Comparison of ENCODE assay signal across 20 cellular contexts in the genomic region with DNA sequence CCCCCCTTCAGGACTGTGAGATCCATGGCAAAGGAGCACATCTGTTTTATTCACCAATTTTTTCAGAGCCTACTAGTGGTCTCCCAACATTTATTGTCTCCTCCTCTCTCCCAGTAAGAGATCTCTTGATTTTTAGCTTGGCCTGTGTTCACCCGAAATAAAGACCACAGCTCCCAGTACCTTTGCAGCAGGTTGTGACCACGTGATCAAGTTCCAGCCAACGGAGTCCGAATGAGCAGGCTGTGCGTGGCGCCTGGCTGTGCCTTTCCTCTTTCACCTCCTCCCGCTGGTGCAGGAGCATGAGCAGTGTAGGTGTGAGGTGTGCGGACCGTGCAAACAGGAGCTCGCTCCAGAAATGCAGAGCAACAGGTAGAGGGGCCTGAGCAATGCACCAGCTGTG.
DNase-seq lines count a peak whose midpoint lies in the region; ATAC-seq, FAIRE-seq and TF ChIP-seq lines count a peak whose summit lies in the region.
"Had no signal": no experiment of that assay in that cellular context is flagged by ENCODE, and none has a peak within 500 bp of the region (broad histone marks: within the 10 kb centered on the region; RNA-seq: fewer than 3 reads in every experiment).

No MANE protein-coding gene starts in this region.

- CTCF ChIA-PET in MCF 10A (lab: Yijun Ruan, JAX) (interaction anchor here (0.5 to 0.6 kb wide), 2 partner anchors 38 to 279 kb away, joined by 3 to 4 read pairs; no protein-coding TSS in a partner anchor), mammary epithelial cell (lab: Charles Lee; ENCODE audit: low non-redundant PET) (no interaction called here), HepG2 (lab: Yijun Ruan, JAX; ENCODE audit: low intra/inter-chr PET ratio, low total read pairs) (no interaction called here), H1 (lab: Charles Lee; ENCODE audit: partially characterized antibody) (interaction anchor here (0.7 to 4.5 kb wide), 8 partner anchors 15 to 764 kb away, joined by 3 to 23 read pairs (median 3); no protein-coding TSS in a partner anchor)

- H3K9ac ChIP-seq in mammary epithelial cell (ENCODE audit: insufficient read depth, low read length), result no peak overlapping the region
- H3K9ac ChIP-seq in HepG2 (ENCODE audit: insufficient read depth, low read depth, low read length), result no peak overlapping the region
- H3K9ac ChIP-seq in H1 (replicated peaks in 1 of 4; ENCODE audit: extremely low read depth in 1 of 4, low read depth in 3 of 4, low read length in 3 of 4), result no peak overlapping the region

- H3K9me3 Mint-ChIP-seq in MCF 10A (ENCODE audit: unreplicated experiment), result no peaks in the 10 kb centered on the region
- H3K9me3 Mint-ChIP-seq: CD4-positive, alpha-beta T cell; H9 had no signal

- H2BK20ac ChIP-seq in H1 (ENCODE audit: low read length), result 0 out of 2 replicates have a peak overlapping the region, but pooled peaks have one; percentile 29

- no peak overlapping the region for H2BK5ac ChIP-seq in H1 (ENCODE audit: low read depth, low read length)

- no peak overlapping the region for H3K23ac ChIP-seq in H1 (ENCODE audit: insufficient read length)

- no peak overlapping the region for H2AK5ac ChIP-seq in H1 (ENCODE audit: low read depth, low read length)

- H3K23me2 ChIP-seq in H1 (ENCODE audit: low read depth, low read length), result peaks cover 8% of the 10 kb centered on the region; the same call in 1 of the 2 replicates

- no peaks in the 10 kb centered on the region for H3K36me3 Mint-ChIP-seq in MCF 10A (ENCODE audit: insufficient read depth, unreplicated experiment)

- no peak for ATAC-seq in HepG2
- no peak for ATAC-seq in right lobe of liver
- ATAC-seq: A549 had no signal

- H3K4me1 Mint-ChIP-seq in MCF 10A (ENCODE audit: insufficient read depth, unreplicated experiment), result peaks cover 27% of the 10 kb centered on the region

- 79% methylated on average over 9 of the region's 10 CpGs for WGBS in mammary epithelial cell (ENCODE audit: low coverage, missing lambda C conversion rate)
- WGBS in HepG2 (ENCODE audit: low lambda C conversion rate), result 55% methylated on average over 9 of the region's 10 CpGs
- WGBS in right lobe of liver (ENCODE audit: insufficient coverage, low coverage, low lambda C conversion rate, missing lambda C conversion rate), result 86% methylated on average over 10 of the region's 10 CpGs
- WGBS in H1 (ENCODE audit: extremely low coverage in 1 of 2, insufficient coverage in 1 of 2, insufficient read length in 1 of 2, insufficient replicate concordance in 2 of 2, low coverage in 1 of 2, low lambda C conversion rate in 2 of 2, missing lambda C conversion rate in 1 of 2), 2 experiments, result 70% methylated on average over 10 of the region's 10 CpGs; no CpG with 5 or more reads in 1 of the 2 experiments
- 76 to 80% methylated on average over 3 to 10 of the region's 10 CpGs for WGBS in transverse colon (ENCODE audit: low coverage in 1 of 2), 2 donors

- H4K5ac ChIP-seq in H1 (ENCODE audit: insufficient read length, low read depth, low read length), result no peak overlapping the region

- no peaks in the 10 kb centered on the region for H3K27me3 Mint-ChIP-seq in MCF 10A (ENCODE audit: insufficient read depth, unreplicated experiment)

- DNase-seq in MCF 10A (ENCODE audit: unreplicated experiment) (no peak), mammary epithelial cell (no peak), HepG2 (ENCODE audit: low spot score) (no peak), right lobe of liver (no peak), H1 (ENCODE audit: low read depth in 1 of 2, low spot score in 2 of 2) (no peak), GDM1 (lab: John Stamatoyannopoulos, UW) (no peak), transverse colon (no peak)
- no peak for DNase-seq in stimulated activated CD4-positive, alpha-beta T cell treated with anti-CD3 and anti-CD28 coated beads, Interleukin-15, amount 100 ng/mL, for 24 hours
- DNase-seq: AML-193; Caco-2; CD4-positive, alpha-beta T cell; GOT3; H9 had no signal

- H3K4me3 Mint-ChIP-seq in MCF 10A (ENCODE audit: unreplicated experiment), result no peak overlapping the region
- H3K4me3 Mint-ChIP-seq: CD4-positive, alpha-beta T cell; H9 had no signal

- BruUV-seq in MCF 10A (replicated peaks; lab: Mats Ljungman, UMichigan) (no TSS peak), mammary epithelial cell (replicated peaks; lab: Mats Ljungman, UMichigan) (no TSS peak), HepG2 (replicated peaks; lab: Mats Ljungman, UMichigan) (no TSS peak)

- H4K8ac ChIP-seq in H1 (ENCODE audit: extremely low read depth, insufficient read depth, low read length), result no peak overlapping the region

- TF ChIP-seq CTCF in MCF 10A (IDR thresholded peaks at IDR 0.05; ENCODE audit: unreplicated experiment) (no peak), mammary epithelial cell (conservative IDR thresholded peaks at IDR 0.05 in 1 of 2, IDR thresholded peaks at IDR 0.05 in 1 of 2; ENCODE audit: extremely low read depth in 1 of 2, insufficient read depth in 1 of 2, low read depth in 1 of 2, low read length in 2 of 2) (no peak), HepG2 (CRISPR knock-in tag; IDR thresholded peaks at IDR 0.05) (no peak), right lobe of liver (IDR thresholded peaks at IDR 0.05) (no peak), H1 (IDR thresholded peaks at IDR 0.05; ENCODE audit: control extremely low read depth in 1 of 3, insufficient read depth in 1 of 3, low read depth in 1 of 3, low read length in 3 of 3) (no peak), transverse colon (IDR thresholded peaks at IDR 0.05) (no peak)

- peak overlapping the region; percentile 87; the same call in 1 of the 2 replicates for H2BK12ac ChIP-seq in H1 (ENCODE audit: low read depth, low read length)

- POLR2A ChIA-PET in MCF 10A (lab: Yijun Ruan, JAX) (no interaction called here), HepG2 (lab: Yijun Ruan, JAX) (no interaction called here), H1 (lab: Charles Lee; ENCODE audit: partially characterized antibody) (interaction anchor here (1.6 kb wide), 1 partner anchor 9 kb away, joined by 3 read pairs; no protein-coding TSS in a partner anchor)

- H3K79me2 ChIP-seq in mammary epithelial cell (ENCODE audit: insufficient read depth, low read length) (no peaks in the 10 kb centered on the region), HepG2 (ENCODE audit: insufficient read depth, low read length) (no peaks in the 10 kb centered on the region), H1 (ENCODE audit: control insufficient read depth in 1 of 2, insufficient read depth in 2 of 2, low read length in 2 of 2) (no peaks in the 10 kb centered on the region)

- H3K27ac Mint-ChIP-seq in MCF 10A (ENCODE audit: low read depth, unreplicated experiment), result peak overlapping the region; percentile 58
- H3K27ac Mint-ChIP-seq: CD4-positive, alpha-beta T cell had no signal

- no peak overlapping the region for H3K14ac ChIP-seq in H1 (ENCODE audit: insufficient read length)

- intact Hi-C loops in MCF 10A (cut with micrococcal nuclease), result no loop called here
- intact Hi-C loops in mammary epithelial cell (cut with micrococcal nuclease), result no loop called here
- intact Hi-C loops in HepG2 (cut with micrococcal nuclease; ENCODE audit: unreplicated experiment), result no loop called here
- intact Hi-C loops in right lobe of liver (cut with DNase I), result no loop called here
- intact Hi-C loops in transverse colon (cut with DNase I; ENCODE audit: low total_unique reads), result no loop called here

- H3K18ac ChIP-seq in H1 (ENCODE audit: extremely low read depth, low read length), result peak overlapping the region; percentile 38; the same call in 1 of the 2 replicates

- no peaks in the 10 kb centered on the region for H3K79me1 ChIP-seq in H1 (ENCODE audit: low read depth, low read length)

- H3K27ac ChIP-seq in mammary epithelial cell (ENCODE audit: insufficient read depth, low read depth, low read length) (no peak overlapping the region), HepG2 (ENCODE audit: extremely low read length, insufficient read depth, low read length) (no peak overlapping the region), right lobe of liver (no peak overlapping the region), H1 (ENCODE audit: low read depth, low read length) (no peak overlapping the region), transverse colon (no peak overlapping the region)
- H3K27ac ChIP-seq: 22Rv1, A549, C4-2B had no signal

- H2BK120ac ChIP-seq in H1 (replicated peaks; ENCODE audit: low read depth, low read length), result no peak overlapping the region

- no peak for TF ChIP-seq EP300 in HepG2 (IDR thresholded peaks at IDR 0.05; ENCODE audit: low read depth in 2 of 2, low read length in 2 of 2)
- no peak for TF ChIP-seq EP300 in HepG2 (CRISPR knock-in tag; IDR thresholded peaks at IDR 0.05; ENCODE audit: borderline replicate concordance)
- no peak for TF ChIP-seq EP300 in H1 (IDR thresholded peaks at IDR 0.05; ENCODE audit: borderline replicate concordance in 1 of 2, low read depth in 2 of 2, low read length in 2 of 2)
- TF ChIP-seq EP300 in transverse colon (IDR thresholded peaks at IDR 0.05; ENCODE audit: low read depth), result no peak

- H3K4me2 ChIP-seq in mammary epithelial cell (ENCODE audit: insufficient read depth, low read depth, low read length) (no peak overlapping the region), HepG2 (ENCODE audit: low read depth, low read length) (no peak overlapping the region), H1 (ENCODE audit: insufficient read depth in 1 of 2, low read depth in 2 of 2, low read length in 2 of 2) (no peak overlapping the region)
- H3K4me2 ChIP-seq: A549 had no signal

- TF ChIP-seq RAD21 in HepG2 (CRISPR knock-in tag; IDR thresholded peaks at IDR 0.05), result no peak
- no peak for TF ChIP-seq RAD21 in H1 (IDR thresholded peaks at IDR 0.05 in 1 of 2, conservative IDR thresholded peaks at IDR 0.05 in 1 of 2; ENCODE audit: low read depth in 2 of 2, low read length in 2 of 2)

- no peak overlapping the region for H3K4ac ChIP-seq in H1 (replicated peaks; ENCODE audit: insufficient read length, low read depth, low read length)

- no peak for FAIRE-seq in HepG2 (lab: Jason Lieb, UNC)
- no peak for FAIRE-seq in H1 (lab: Jason Lieb, UNC)
- FAIRE-seq: A549, D721Med, G401.6, GM12892, GM18507 had no signal

- H2AFZ ChIP-seq in mammary epithelial cell (ENCODE audit: low read depth, low read length) (no peak overlapping the region), HepG2 (ENCODE audit: low read length) (no peak overlapping the region), H1 (ENCODE audit: low read length) (no peak overlapping the region)

- H3K4me3 ChIP-seq in mammary epithelial cell (replicated peaks in 1 of 3; ENCODE audit: insufficient read depth in 1 of 3, low read depth in 2 of 3, low read length in 3 of 3) (no peak overlapping the region), HepG2 (replicated peaks in 1 of 3; ENCODE audit: insufficient read depth in 1 of 3, low read depth in 2 of 3, low read length in 3 of 3) (no peak overlapping the region), right lobe of liver (no peak overlapping the region), H1 (ENCODE audit: extremely low read depth in 1 of 4, insufficient read depth in 2 of 4, low read depth in 3 of 4, low read length in 4 of 4) (no peak overlapping the region), transverse colon (no peak overlapping the region)
- H3K4me3 ChIP-seq: A549 had no signal

- no peaks in the 10 kb centered on the region for H4K20me1 ChIP-seq in mammary epithelial cell (ENCODE audit: insufficient read depth, low read length)
- H4K20me1 ChIP-seq in HepG2 (ENCODE audit: insufficient read depth, low read length), result no peaks in the 10 kb centered on the region
- no peaks in the 10 kb centered on the region for H4K20me1 ChIP-seq in H1 (replicated peaks in 1 of 2; ENCODE audit: control insufficient read depth in 1 of 2, insufficient read depth in 2 of 2, low read length in 2 of 2)

- H2BK15ac ChIP-seq in H1 (ENCODE audit: low read length), result peak overlapping the region; percentile 6; the same call in 1 of the 2 replicates

- in situ Hi-C loops in mammary epithelial cell (cut with MboI; ENCODE audit: low sequenced_read_pairs in 2 of 2) (no loop called here), HepG2 (cut with HindIII; ENCODE audit: extremely low pct_ligation_motif_present, low pct_unique_long_range_greater_than_20kb) (no loop called here), transverse colon (cut with MboI; ENCODE audit: low pct_ligation_motif_present in 1 of 4, low pct_unique_long_range_greater_than_20kb in 1 of 4, low sequenced_read_pairs in 3 of 4) (no loop called here)

- TF ChIP-seq POLR2A in HepG2 (IDR thresholded peaks at IDR 0.05; ENCODE audit: insufficient read depth in 1 of 2, low read depth in 2 of 2, low read length in 2 of 2), result no peak
- no peak for TF ChIP-seq POLR2A in right lobe of liver (IDR thresholded peaks at IDR 0.05)
- no peak for TF ChIP-seq POLR2A in H1 (IDR thresholded peaks at IDR 0.05; ENCODE audit: control extremely low read depth in 1 of 2, low read depth in 2 of 2, low read length in 2 of 2)
- TF ChIP-seq POLR2A in transverse colon (IDR thresholded peaks at IDR 0.05), result no peak

- dilution Hi-C loops in mammary epithelial cell (cut with HindIII; ENCODE audit: low sequenced_read_pairs), result loop anchor here (5.0 kb wide), 2 partner anchors 50 to 65 kb away; no protein-coding TSS in a partner anchor

- no peaks in the 10 kb centered on the region for H3K36me3 ChIP-seq in mammary epithelial cell (ENCODE audit: insufficient read depth, low read length)
- H3K36me3 ChIP-seq in HepG2 (replicated peaks in 1 of 2; ENCODE audit: control insufficient read depth in 1 of 2, insufficient read depth in 2 of 2, low read length in 2 of 2), result no peaks in the 10 kb centered on the region
- H3K36me3 ChIP-seq in right lobe of liver, result no peaks in the 10 kb centered on the region
- no peaks in the 10 kb centered on the region for H3K36me3 ChIP-seq in H1 (ENCODE audit: control insufficient read depth in 2 of 4, insufficient read depth in 4 of 4, low read length in 3 of 4)
- no peaks in the 10 kb centered on the region for H3K36me3 ChIP-seq in transverse colon

- no peaks in the 10 kb centered on the region for H3K27me3 ChIP-seq in mammary epithelial cell (ENCODE audit: insufficient read depth, low read length)
- H3K27me3 ChIP-seq in HepG2 (ENCODE audit: control insufficient read depth in 1 of 2, insufficient read depth in 2 of 2, low read length in 2 of 2), result peaks cover 6 to 83% of the 10 kb centered on the region in 2 experiments
- H3K27me3 ChIP-seq in right lobe of liver, result no peaks in the 10 kb centered on the region
- peaks cover 6 to 41% (median 33%) of the 10 kb centered on the region in 4 experiments for H3K27me3 ChIP-seq in H1 (replicated peaks in 1 of 4; ENCODE audit: control insufficient read depth in 3 of 4, extremely low read depth in 1 of 4, insufficient read depth in 3 of 4, low read length in 3 of 4)
- H3K27me3 ChIP-seq in transverse colon, result peaks cover 22% of the 10 kb centered on the region

- H4K91ac ChIP-seq in H1 (replicated peaks; ENCODE audit: insufficient read length, low read length), result no peak overlapping the region

- H3K9me3 ChIP-seq in mammary epithelial cell (replicated peaks; ENCODE audit: insufficient read depth, low read length) (no peaks in the 10 kb centered on the region), HepG2 (ENCODE audit: low read length) (no peaks in the 10 kb centered on the region), right lobe of liver (no peaks in the 10 kb centered on the region), H1 (ENCODE audit: insufficient read depth in 2 of 2, low read depth in 1 of 2, low read length in 1 of 2) (no peaks in the 10 kb centered on the region), transverse colon (no peaks in the 10 kb centered on the region)
- H3K9me3 ChIP-seq: A549, Caco-2 had no signal

- no peak overlapping the region for H3K56ac ChIP-seq in H1 (replicated peaks; ENCODE audit: insufficient read length, low read depth, low read length)

- H3K4me1 ChIP-seq in mammary epithelial cell (ENCODE audit: insufficient read depth, low read length) (peaks cover 12% of the 10 kb centered on the region), HepG2 (ENCODE audit: insufficient read depth, low read length) (peaks cover 15% of the 10 kb centered on the region), right lobe of liver (peaks cover 0 to 11% (median 5%) of the 10 kb centered on the region in 4 donors), H1 (replicated peaks in 1 of 4; ENCODE audit: control insufficient read depth in 3 of 4, insufficient read depth in 4 of 4, low read length in 3 of 4) (peaks cover 6 to 26% (median 18%) of the 10 kb centered on the region in 4 experiments), transverse colon (peaks cover 0 to 3% (median 0%) of the 10 kb centered on the region in 4 donors)

Comparison
In these comparisons a context has a peak if more than half of its experiments do, and no peak if none do; other contexts are left out.
1. CTCF ChIA-PET loops: an anchor here in MCF 10A (0.5 to 0.6 kb wide) and H1 (0.7 to 4.5 kb wide); none called in mammary epithelial cell and HepG2.